11 cellular contexts compared by ENCODE assay signal in genomic region chr3:81788650-81789049, GRCh38. TPM values are rescaled to one million over a fixed set of nuclear protein-coding genes. Genes with fewer than 3 reads are reported as not detected.
A peak's percentile ranks its signal among the peaks of the same experiment; 100 is the strongest.
DNase-seq lines count a peak whose midpoint lies in the region; ATAC-seq and TF ChIP-seq lines count a peak whose summit lies in the region.
"Had no signal": no experiment of that assay in that cellular context is flagged by ENCODE, and none has a peak within 500 bp of the region (broad histone marks: within the 10 kb centered on the region; RNA-seq: fewer than 3 reads in every experiment).

No MANE protein-coding gene starts in this region.

- TF ChIP-seq CTCF in right lobe of liver (IDR thresholded peaks at IDR 0.05): no peak

- H3K9me3 ChIP-seq in right lobe of liver: no peaks in the 10 kb centered on the region

- H3K36me3 ChIP-seq in right lobe of liver: no peaks in the 10 kb centered on the region

- intact Hi-C loops in left ventricle myocardium superior (cut with micrococcal nuclease) (no loop called here), right lobe of liver (cut with DNase I) (no loop called here)

- ATAC-seq in GM18861 (IDR thresholded peaks at IDR 0.05; ENCODE audit: unreplicated experiment) (peak; percentile 69), GM21619 (IDR thresholded peaks at IDR 0.05; ENCODE audit: unreplicated experiment) (peak; percentile 75), HG03196 (IDR thresholded peaks at IDR 0.05; ENCODE audit: unreplicated experiment) (peak; percentile 69), left ventricle myocardium superior (peak; percentile 94), right lobe of liver (no peak)

- H3K27me3 ChIP-seq in right lobe of liver: no peaks in the 10 kb centered on the region

- DNase-seq in left ventricle myocardium superior (no peak), right lobe of liver (no peak), occipital lobe (lab: John Stamatoyannopoulos, UW) (no peak)
- no peak for DNase-seq in activated T-cell treated with anti-CD3 and anti-CD28 coated beads, Interleukin-2, amount 50 U/mL, for 1 hour
- no peak for DNase-seq in stimulated activated CD4-positive, alpha-beta T cell treated with anti-CD3 and anti-CD28 coated beads, Interleukin-1b, Interleukin-23, amount 100 ng/mL, for 48 hours
- DNase-seq: mesendoderm; stimulated activated CD8-positive, alpha-beta memory T cell treated with anti-CD3 and anti-CD28 coated beads, Interleukin-4, amount 100 ng/mL, for 48 hours had no signal

- H3K4me3 ChIP-seq in right lobe of liver: no peak overlapping the region
- H3K4me3 ChIP-seq: coronary artery had no signal

- 41% methylated on average over 2 of the region's 2 CpGs for WGBS in right lobe of liver (ENCODE audit: insufficient coverage, low coverage, low lambda C conversion rate, missing lambda C conversion rate)

- no peak overlapping the region for H3K27ac ChIP-seq in right lobe of liver
- H3K27ac ChIP-seq: coronary artery had no signal

- H3K4me1 ChIP-seq in right lobe of liver: no peaks in the 10 kb centered on the region

- TF ChIP-seq POLR2A in right lobe of liver (IDR thresholded peaks at IDR 0.05): no peak

RNA-seq across cellular contexts. Expression of gene GBE1, which starts 27.2 kb away (rescaled TPM):
- total RNA-seq in left ventricle myocardium superior (72.4 TPM), right lobe of liver (10 to 100 TPM; 27.3 to 66.0 (median 57.3) TPM), occipital lobe (21.1 TPM)

Comparison
In these comparisons a context has a peak if more than half of its experiments do, and no peak if none do; other contexts are left out.
1. ATAC-seq: peak in GM18861 (single experiment), GM21619 (single experiment), HG03196 (single experiment) and left ventricle myocardium superior (single experiment); none in right lobe of liver (0 of 4).